ENCODE assay signal across 1 cellular context in genomic region chr7:128934361-128935352, GRCh38.
TF ChIP-seq lines count a peak whose summit lies in the region.

No MANE protein-coding gene starts in this region.

TF ChIP-seq in GM12878, 131 proteins besides CTCF, POLR2A, EP300 and RAD21 (continued from another document):
- TF ChIP-seq E4F1 (IDR thresholded peaks at IDR 0.05; ENCODE audit: borderline replicate concordance, partially characterized antibody) (no peak), ATF7 (IDR thresholded peaks at IDR 0.05; ENCODE audit: low read depth) (peak; percentile 73), SKIL (IDR thresholded peaks at IDR 0.05; ENCODE audit: low read depth, poor library complexity, severe bottlenecking) (peak; percentile 65), CHD2 (IDR thresholded peaks at IDR 0.05; ENCODE audit: borderline replicate concordance, low read depth, low read length) (peak; percentile 51), ZBTB4 (CRISPR knock-in tag; IDR thresholded peaks at IDR 0.05) (0 out of 2 replicates have a peak, but pooled peaks have one; percentile 55), MYB (IDR thresholded peaks at IDR 0.05; ENCODE audit: borderline replicate concordance, low read depth, low read length) (no peak), JUNB (IDR thresholded peaks at IDR 0.05) (peak; percentile 95), TCF3 (IDR thresholded peaks at IDR 0.05; ENCODE audit: borderline replicate concordance, insufficient read depth, low read depth, low read length) (peak; percentile 90; the same call in 1 of the 2 replicates), RCOR1 (conservative IDR thresholded peaks at IDR 0.05; ENCODE audit: low read depth, low read length) (0 out of 2 replicates have a peak, but pooled peaks have one; percentile 27), STAT1 (conservative IDR thresholded peaks at IDR 0.05) (0 out of 2 replicates have a peak, but pooled peaks have one; percentile 52), ZNF622 (IDR thresholded peaks at IDR 0.05) (no peak), ZNF217 (IDR thresholded peaks at IDR 0.05) (0 out of 2 replicates have a peak, but pooled peaks have one; percentile 12), HDGF (IDR thresholded peaks at IDR 0.05) (peak; percentile 89; the same call in 1 of the 2 replicates), EGR1 (IDR thresholded peaks at IDR 0.05; ENCODE audit: borderline replicate concordance in 1 of 2, low read depth in 2 of 2, low read length in 2 of 2) (0 out of 3 replicates have a peak, but pooled peaks of 1 of the 2 experiments have one; percentile 51), ETV6 (conservative IDR thresholded peaks at IDR 0.05 in 1 of 2, IDR thresholded peaks at IDR 0.05 in 1 of 2; ENCODE audit: borderline replicate concordance in 1 of 2, low read depth in 1 of 2) (peak in 1 of 2 experiments; percentile 73; a peak in 1 of 4 replicates), MYC (IDR thresholded peaks at IDR 0.05; ENCODE audit: insufficient read depth, insufficient read length, insufficient replicate concordance, low read length, severe bottlenecking) (no peak), KAT2A (conservative IDR thresholded peaks at IDR 0.05; ENCODE audit: control insufficient read depth, low read depth, low read length) (no peak), CBX5 (IDR thresholded peaks at IDR 0.05; ENCODE audit: low read depth) (no peak), POLR2AphosphoS2 (IDR thresholded peaks at IDR 0.05; ENCODE audit: low read depth, low read length) (no peak), GATAD2B (conservative IDR thresholded peaks at IDR 0.05; ENCODE audit: low read depth) (peak; percentile 70; the same call in 1 of the 2 replicates), RUNX3 (IDR thresholded peaks at IDR 0.05; ENCODE audit: low read length) (no peak), PAX5 (IDR thresholded peaks at IDR 0.05; ENCODE audit: borderline replicate concordance, low read depth, low read length) (peak; percentile 92), NBN (IDR thresholded peaks at IDR 0.05) (0 out of 2 replicates have a peak, but pooled peaks have one; percentile 38), RFX5 (IDR thresholded peaks at IDR 0.05; ENCODE audit: low read depth, low read length) (no peak)
- TF ChIP-seq, protein P1, sequence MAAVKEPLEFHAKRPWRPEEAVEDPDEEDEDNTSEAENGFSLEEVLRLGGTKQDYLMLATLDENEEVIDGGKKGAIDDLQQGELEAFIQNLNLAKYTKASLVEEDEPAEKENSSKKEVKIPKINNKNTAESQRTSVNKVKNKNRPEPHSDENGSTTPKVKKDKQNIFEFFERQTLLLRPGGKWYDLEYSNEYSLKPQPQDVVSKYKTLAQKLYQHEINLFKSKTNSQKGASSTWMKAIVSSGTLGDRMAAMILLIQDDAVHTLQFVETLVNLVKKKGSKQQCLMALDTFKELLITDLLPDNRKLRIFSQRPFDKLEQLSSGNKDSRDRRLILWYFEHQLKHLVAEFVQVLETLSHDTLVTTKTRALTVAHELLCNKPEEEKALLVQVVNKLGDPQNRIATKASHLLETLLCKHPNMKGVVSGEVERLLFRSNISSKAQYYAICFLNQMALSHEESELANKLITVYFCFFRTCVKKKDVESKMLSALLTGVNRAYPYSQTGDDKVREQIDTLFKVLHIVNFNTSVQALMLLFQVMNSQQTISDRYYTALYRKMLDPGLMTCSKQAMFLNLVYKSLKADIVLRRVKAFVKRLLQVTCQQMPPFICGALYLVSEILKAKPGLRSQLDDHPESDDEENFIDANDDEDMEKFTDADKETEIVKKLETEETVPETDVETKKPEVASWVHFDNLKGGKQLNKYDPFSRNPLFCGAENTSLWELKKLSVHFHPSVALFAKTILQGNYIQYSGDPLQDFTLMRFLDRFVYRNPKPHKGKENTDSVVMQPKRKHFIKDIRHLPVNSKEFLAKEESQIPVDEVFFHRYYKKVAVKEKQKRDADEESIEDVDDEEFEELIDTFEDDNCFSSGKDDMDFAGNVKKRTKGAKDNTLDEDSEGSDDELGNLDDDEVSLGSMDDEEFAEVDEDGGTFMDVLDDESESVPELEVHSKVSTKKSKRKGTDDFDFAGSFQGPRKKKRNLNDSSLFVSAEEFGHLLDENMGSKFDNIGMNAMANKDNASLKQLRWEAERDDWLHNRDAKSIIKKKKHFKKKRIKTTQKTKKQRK (IDR thresholded peaks at IDR 0.05; ENCODE audit: low read depth, low read length) = no peak
